In genomic region chr3:43086460-43087165, GRCh38 we compare ENCODE assay signal across 25 cellular contexts. TPM values are rescaled to one million over a fixed set of nuclear protein-coding genes. Genes with fewer than 3 reads are reported as not detected.
DNase-seq lines count a peak whose midpoint lies in the region; ATAC-seq and TF ChIP-seq lines count a peak whose summit lies in the region.
"Had no signal": no experiment of that assay in that cellular context is flagged by ENCODE, and none has a peak within 500 bp of the region (broad histone marks: within the 10 kb centered on the region; RNA-seq: fewer than 3 reads in every experiment).

No MANE protein-coding gene starts in this region.

- no peaks in the 10 kb centered on the region for H3K27me3 ChIP-seq in hepatocyte
- H3K27me3 ChIP-seq in vagina: no peaks in the 10 kb centered on the region
- H3K27me3 ChIP-seq: esophagus squamous epithelium, gastroesophageal sphincter, SJCRH30, spleen, transverse colon had no signal

- no peak overlapping the region for H3K4me3 Mint-ChIP-seq in activated naive CD8-positive, alpha-beta T cell treated with anti-CD3 and anti-CD28 coated beads, Interleukin-2, amount 50 U/mL, for 24 hours
- no peak overlapping the region for H3K4me3 Mint-ChIP-seq in activated naive CD8-positive, alpha-beta T cell treated with anti-CD3 and anti-CD28 coated beads for 36 hours
- H3K4me3 Mint-ChIP-seq: brain, endodermal cell had no signal

- peak overlapping the region; percentile 55 for H3K27ac ChIP-seq in hepatocyte
- no peak overlapping the region for H3K27ac ChIP-seq in vagina
- H3K27ac ChIP-seq: esophagus squamous epithelium, gastroesophageal sphincter, HL-60, SJCRH30, spleen, transverse colon, VCaP had no signal

- H3K36me3 ChIP-seq in hepatocyte (replicated peaks; ENCODE audit: insufficient read depth, low read depth): no peaks in the 10 kb centered on the region
- H3K36me3 ChIP-seq in vagina: no peaks in the 10 kb centered on the region
- H3K36me3 ChIP-seq: esophagus squamous epithelium, SJCRH30, transverse colon had no signal

- H3K9me3 Mint-ChIP-seq in activated naive CD8-positive, alpha-beta T cell treated with anti-CD3 and anti-CD28 coated beads, Interleukin-2, amount 50 U/mL, for 24 hours: peaks cover 25% of the 10 kb centered on the region
- peaks cover 9% of the 10 kb centered on the region for H3K9me3 Mint-ChIP-seq in activated naive CD8-positive, alpha-beta T cell treated with anti-CD3 and anti-CD28 coated beads for 36 hours
- H3K9me3 Mint-ChIP-seq: brain had no signal

- H3K4me3 ChIP-seq in hepatocyte (no peak overlapping the region), vagina (no peak overlapping the region)
- H3K4me3 ChIP-seq: esophagus squamous epithelium, gastroesophageal sphincter, SJCRH30, spleen, transverse colon had no signal

- H4K20me1 ChIP-seq in hepatocyte (ENCODE audit: insufficient read depth, poor library complexity, severe bottlenecking): no peaks in the 10 kb centered on the region

- 83% methylated on average over 6 of the region's 6 CpGs for WGBS in hepatocyte (ENCODE audit: low lambda C conversion rate, missing lambda C conversion rate)

- H3K9me3 ChIP-seq in hepatocyte (ENCODE audit: low read depth) (no peaks in the 10 kb centered on the region), vagina (no peaks in the 10 kb centered on the region)
- H3K9me3 ChIP-seq: esophagus squamous epithelium, gastroesophageal sphincter, SJCRH30, spleen, transverse colon had no signal

- H3K27me3 Mint-ChIP-seq in activated naive CD8-positive, alpha-beta T cell treated with anti-CD3 and anti-CD28 coated beads, Interleukin-2, amount 50 U/mL, for 24 hours: no peaks in the 10 kb centered on the region
- H3K27me3 Mint-ChIP-seq in activated naive CD8-positive, alpha-beta T cell treated with anti-CD3 and anti-CD28 coated beads for 36 hours: no peaks in the 10 kb centered on the region
- H3K27me3 Mint-ChIP-seq: brain had no signal

- H3K79me2 ChIP-seq in hepatocyte: no peaks in the 10 kb centered on the region

- peak; percentile 7 for ATAC-seq in activated naive CD8-positive, alpha-beta T cell treated with anti-CD3 and anti-CD28 coated beads, Interleukin-2, amount 50 U/mL, for 24 hours
- ATAC-seq: gastroesophageal sphincter had no signal

- H3K4me1 ChIP-seq in hepatocyte (ENCODE audit: insufficient read depth) (no peaks in the 10 kb centered on the region), vagina (no peaks in the 10 kb centered on the region)
- H3K4me1 ChIP-seq: esophagus squamous epithelium, SJCRH30, spleen, transverse colon had no signal

- no peak for DNase-seq in activated naive CD8-positive, alpha-beta T cell treated with anti-CD3 and anti-CD28 coated beads, Interleukin-2, amount 50 U/mL, for 24 hours
- no peak for DNase-seq in activated naive CD8-positive, alpha-beta T cell treated with anti-CD3 and anti-CD28 coated beads for 36 hours
- DNase-seq in OCI-M1 (lab: John Stamatoyannopoulos, UW) (peak; percentile 34), hepatocyte (ENCODE audit: low spot score) (no peak), vagina (ENCODE audit: extremely low spot score in 2 of 2) (peak; percentile 16 to 65), hypothalamus (lab: John Stamatoyannopoulos, UW) (no peak), GM10266 (ENCODE audit: extremely low spot score) (no peak), Kasumi-1 (lab: John Stamatoyannopoulos, UW) (no peak)
- DNase-seq: activated CD4-positive, alpha-beta T cell treated with anti-CD3 and anti-CD28 coated beads, Interleukin-2, amount 50 U/mL, for 1 hour; C1 segment of cervical spinal cord; esophagus squamous epithelium; MM.1S; NCI-H187; occipital lobe; retina; SJCRH30; spleen; stimulated activated CD4-positive, alpha-beta T cell treated with anti-CD3 and anti-CD28 coated beads, Interleukin-4, amount 100 ng/mL, for 4 hours; T-helper 2 cell; transverse colon had no signal

- no peaks in the 10 kb centered on the region for H3K9me2 ChIP-seq in hepatocyte (replicated peaks; ENCODE audit: insufficient read depth)

- H3K4me1 Mint-ChIP-seq in activated naive CD8-positive, alpha-beta T cell treated with anti-CD3 and anti-CD28 coated beads, Interleukin-2, amount 50 U/mL, for 24 hours: peaks cover 5% of the 10 kb centered on the region
- H3K4me1 Mint-ChIP-seq in activated naive CD8-positive, alpha-beta T cell treated with anti-CD3 and anti-CD28 coated beads for 36 hours: peaks cover 7% of the 10 kb centered on the region
- H3K4me1 Mint-ChIP-seq: endodermal cell had no signal

- intact Hi-C loops in vagina (cut with DNase I): loop anchor here (5.0 kb wide), 1 partner anchor 104 kb away; no protein-coding TSS in a partner anchor

- H3K4me2 ChIP-seq in hepatocyte: no peak overlapping the region

- H3K36me3 Mint-ChIP-seq in activated naive CD8-positive, alpha-beta T cell treated with anti-CD3 and anti-CD28 coated beads, Interleukin-2, amount 50 U/mL, for 24 hours (ENCODE audit: low read depth): peaks cover 33% of the 10 kb centered on the region
- H3K36me3 Mint-ChIP-seq in activated naive CD8-positive, alpha-beta T cell treated with anti-CD3 and anti-CD28 coated beads for 36 hours: peaks cover 45% of the 10 kb centered on the region

- no peak overlapping the region for H2AFZ ChIP-seq in hepatocyte

- no peak for TF ChIP-seq POLR2A in vagina (IDR thresholded peaks at IDR 0.05)

- TF ChIP-seq CTCF in hepatocyte (IDR thresholded peaks at IDR 0.05; ENCODE audit: poor library complexity) (no peak), vagina (IDR thresholded peaks at IDR 0.05) (no peak), GM10266 (IDR thresholded peaks at IDR 0.05; ENCODE audit: control insufficient read depth, insufficient read depth, low read depth, missing control alignments) (no peak)

- no peak overlapping the region for H3K27ac Mint-ChIP-seq in activated naive CD8-positive, alpha-beta T cell treated with anti-CD3 and anti-CD28 coated beads, Interleukin-2, amount 50 U/mL, for 24 hours
- H3K27ac Mint-ChIP-seq in activated naive CD8-positive, alpha-beta T cell treated with anti-CD3 and anti-CD28 coated beads for 36 hours: no peak overlapping the region
- H3K27ac Mint-ChIP-seq: brain, endodermal cell had no signal

RNA-seq across cellular contexts. Expression of gene POMGNT2, which starts 19.3 kb away (rescaled TPM):
- 10 to 100 TPM; 12.1 to 13.3 TPM for total RNA-seq in activated naive CD8-positive, alpha-beta T cell treated with anti-CD3 and anti-CD28 coated beads for 36 hours
- total RNA-seq in hepatocyte (27.6 and 31.8 TPM in 2 replicates), vagina (26.8 TPM)
- polyA plus RNA-seq in hepatocyte: 45.6 and 53.6 TPM in 2 replicates

Comparison
In these comparisons a context has a peak if more than half of its experiments do, and no peak if none do; other contexts are left out.
1. DNase-seq: peak in OCI-M1 (single experiment) and vagina (2 of 2); none in activated naive CD8-positive, alpha-beta T cell treated with anti-CD3 and anti-CD28 coated beads, Interleukin-2, amount 50 U/mL, for 24 hours (single experiment), activated naive CD8-positive, alpha-beta T cell treated with anti-CD3 and anti-CD28 coated beads for 36 hours (single experiment), hepatocyte (single experiment), hypothalamus (0 of 51), GM10266 (single experiment) and Kasumi-1 (0 of 2).